In the genomic region with DNA sequence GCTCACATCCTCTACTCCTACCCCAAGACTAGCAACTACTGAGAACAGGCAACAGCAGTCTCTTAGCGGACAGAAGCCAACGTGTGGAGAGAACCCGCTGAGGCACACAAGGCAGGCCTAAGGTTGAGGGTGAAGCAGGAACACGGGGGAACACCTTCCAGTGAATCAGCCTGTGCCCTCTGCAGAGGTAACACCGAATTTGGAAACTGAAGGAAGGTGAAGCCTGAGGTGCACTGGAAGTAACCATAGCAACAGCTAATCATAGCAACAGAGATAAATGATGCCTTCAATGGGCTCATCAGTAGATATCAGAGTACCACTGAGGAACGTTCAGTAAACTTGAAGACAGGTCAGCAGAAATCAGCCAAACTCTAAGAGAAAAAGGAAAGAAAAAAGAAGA, we compare ENCODE assay signal across 29 cellular contexts.
"Had no signal": no experiment of that assay in that cellular context is flagged by ENCODE, and none has a peak within 500 bp of the region (broad histone marks: within the 10 kb centered on the region; RNA-seq: fewer than 3 reads in every experiment).

No MANE protein-coding gene starts in this region.

- H3K27ac ChIP-seq: brain microvascular endothelial cell, coronary artery, dorsolateral prefrontal cortex, WERI-Rb-1 had no signal

- DNase-seq: activated B cell treated with CpG ODN at 0.5 μM for 24 hours; activated CD4-positive, alpha-beta T cell treated with anti-CD3 and anti-CD28 coated beads for 48 hours; activated CD4-positive, alpha-beta T cell treated with anti-CD3 and anti-CD28 coated beads, Interleukin-2, amount 50 U/mL, for 1 hour; activated CD4-positive, alpha-beta T cell treated with anti-CD3 and anti-CD28 coated beads, Interleukin-2, amount 50 U/mL, for 48 hours; activated CD8-positive, alpha-beta memory T cell treated with anti-CD3 and anti-CD28 coated beads for 24 hours; activated CD8-positive, alpha-beta T cell treated with anti-CD3 and anti-CD28 coated beads for 36 hours; activated effector memory CD4-positive, alpha-beta T cell treated with Interleukin-2 at 50 U/mL for 16 hours; activated gamma-delta T cell treated with Interleukin-2 at 50 U/mL for 16 hours; activated naive CD4-positive, alpha-beta T cell treated with anti-CD3 and anti-CD28 coated beads, Interleukin-2, amount 50 U/mL, for 16 hours; activated naive CD4-positive, alpha-beta T cell treated with Interleukin-2 at 50 U/mL for 16 hours; activated T-cell treated with anti-CD3 and anti-CD28 coated beads, Interleukin-2, amount 50 U/mL, for 4 hours; amniotic stem cell; anterior cingulate cortex; brain microvascular endothelial cell; dorsolateral prefrontal cortex; effector memory CD4-positive, alpha-beta T cell; endodermal cell; foreskin fibroblast; T-helper 1 cell; T-helper 17 cell; T1000; WERI-Rb-1 had no signal

- FAIRE-seq: astrocyte, bronchial epithelial cell, frontal cortex had no signal

- H3K4me3 ChIP-seq: coronary artery, dorsolateral prefrontal cortex had no signal

- H3K36me3 ChIP-seq: brain microvascular endothelial cell, WERI-Rb-1 had no signal

- ATAC-seq: activated CD4-positive, CD25-positive, alpha-beta regulatory T cell treated with anti-CD3 and anti-CD28 coated beads, Interleukin-2, amount 50 U/mL, for 24 hours; activated CD8-positive, alpha-beta T cell treated with anti-CD3 and anti-CD28 coated beads for 36 hours; activated T-cell treated with anti-CD3 and anti-CD28 coated beads, Interleukin-2, amount 50 U/mL, for 4 hours; activated T-helper 17 cell treated with anti-CD3 and anti-CD28 coated beads, Interleukin-2, amount 50 U/mL, for 72 hours; esophagus mucosa; T-helper 17 cell had no signal

- H3K27me3 ChIP-seq: brain microvascular endothelial cell, dorsolateral prefrontal cortex had no signal
